In genomic region chr3:185420762-185421161, GRCh38 we compare ENCODE assay signal across 14 cellular contexts. TPM values are rescaled to one million over a fixed set of nuclear protein-coding genes. Genes with fewer than 3 reads are reported as not detected.
DNase-seq lines count a peak whose midpoint lies in the region; ATAC-seq and TF ChIP-seq lines count a peak whose summit lies in the region.
"Had no signal": no experiment of that assay in that cellular context is flagged by ENCODE, and none has a peak within 500 bp of the region (broad histone marks: within the 10 kb centered on the region; RNA-seq: fewer than 3 reads in every experiment).

No MANE protein-coding gene starts in this region.

- H3K4me1 ChIP-seq in OCI-LY3 (ENCODE audit: low read length) (peaks cover 23% of the 10 kb centered on the region), mesenchymal stem cell (ENCODE audit: control insufficient read depth, insufficient read depth, low read depth, low read length) (peaks cover 6% of the 10 kb centered on the region)

- peak overlapping the region; percentile 20 for H3K4me2 ChIP-seq in OCI-LY3 (ENCODE audit: low read length)
- no peak overlapping the region for H3K4me2 ChIP-seq in mesenchymal stem cell (ENCODE audit: low read length, poor library complexity, severe bottlenecking)
- H3K4me2 ChIP-seq: GM23338 had no signal

- peak; percentile 32 for DNase-seq in AG10803 (ENCODE audit: low read depth)
- DNase-seq in KBM-7, result peak; percentile 16
- DNase-seq in fibroblast of mammary gland (ENCODE audit: low read depth), result peak; percentile 19
- no peak for DNase-seq in mesenchymal stem cell
- no peak for DNase-seq in CD14-positive monocyte (ENCODE audit: low spot score)
- no peak for DNase-seq in chondrocyte (ENCODE audit: low spot score)
- DNase-seq: activated T-cell treated with anti-CD3 and anti-CD28 coated beads, Interleukin-2, amount 50 U/mL, for 72 hours; CD4-positive, CD25-positive, alpha-beta regulatory T cell; heart right ventricle; T-helper 9 cell had no signal

- H3K79me1 ChIP-seq in mesenchymal stem cell (replicated peaks; ENCODE audit: low read length, poor library complexity, severe bottlenecking), result peaks cover 4% of the 10 kb centered on the region

- H2BK5ac ChIP-seq in mesenchymal stem cell (ENCODE audit: low read depth, low read length, poor library complexity, severe bottlenecking), result no peak overlapping the region

- H3K27me3 ChIP-seq in OCI-LY3 (ENCODE audit: low read depth, low read length) (no peaks in the 10 kb centered on the region), mesenchymal stem cell (ENCODE audit: control insufficient read depth in 1 of 2, insufficient read depth in 1 of 2, low read length in 2 of 2) (no peaks in the 10 kb centered on the region)
- H3K27me3 ChIP-seq: heart right ventricle had no signal

- no peak for ATAC-seq in HG02759 (IDR thresholded peaks at IDR 0.05; ENCODE audit: unreplicated experiment)
- ATAC-seq: activated T-cell treated with anti-CD3 and anti-CD28 coated beads, Interleukin-2, amount 50 U/mL, for 72 hours; GM23338; sciatic nerve had no signal

- intact Hi-C loops in CD14-positive monocyte (cut with micrococcal nuclease), result no loop called here

- H3K9me3 Mint-ChIP-seq in CD14-positive monocyte (no peaks in the 10 kb centered on the region), chondrocyte (ENCODE audit: low read depth) (peaks cover 3% of the 10 kb centered on the region)
- H3K9me3 Mint-ChIP-seq: activated T-cell treated with anti-CD3 and anti-CD28 coated beads, Interleukin-2, amount 50 U/mL, for 72 hours; GM23338 had no signal

- H3K18ac ChIP-seq in mesenchymal stem cell (ENCODE audit: low read depth in 1 of 2, low read length in 2 of 2), result no peak overlapping the region

- no peak overlapping the region for H2BK15ac ChIP-seq in mesenchymal stem cell (ENCODE audit: low read depth, poor library complexity, severe bottlenecking)

- no peak overlapping the region for H4K91ac ChIP-seq in mesenchymal stem cell (ENCODE audit: low read length)

- in situ Hi-C loops in KBM-7 (cut with MboI; ENCODE audit: low pct_unique_long_range_greater_than_20kb, low sequenced_read_pairs), result no loop called here

- H3K4me1 Mint-ChIP-seq in CD14-positive monocyte (peaks cover 10% of the 10 kb centered on the region), chondrocyte (ENCODE audit: low read depth) (peaks cover 8% of the 10 kb centered on the region)
- H3K4me1 Mint-ChIP-seq: CD4-positive, CD25-positive, alpha-beta regulatory T cell had no signal

- H4K8ac ChIP-seq in mesenchymal stem cell (ENCODE audit: low read length), result no peak overlapping the region

- H3K27me3 Mint-ChIP-seq in CD14-positive monocyte (ENCODE audit: low read depth in 3 of 3) (peaks cover 4 to 8% (median 4%) of the 10 kb centered on the region in 3 donors), chondrocyte (ENCODE audit: low read depth) (no peaks in the 10 kb centered on the region)
- H3K27me3 Mint-ChIP-seq: CD4-positive, CD25-positive, alpha-beta regulatory T cell had no signal

- no peak overlapping the region for H2BK120ac ChIP-seq in mesenchymal stem cell (ENCODE audit: low read depth, low read length)

- H3K27ac ChIP-seq in OCI-LY3 (ENCODE audit: low read length), result no peak overlapping the region
- no peak overlapping the region for H3K27ac ChIP-seq in mesenchymal stem cell (ENCODE audit: low read length, poor library complexity, severe bottlenecking)
- H3K27ac ChIP-seq: heart right ventricle had no signal

- no peak overlapping the region for H2AK5ac ChIP-seq in mesenchymal stem cell (ENCODE audit: low read length, severe bottlenecking)

- no peak overlapping the region for H2BK12ac ChIP-seq in mesenchymal stem cell (ENCODE audit: low read length in 2 of 2)

- H3K4ac ChIP-seq in mesenchymal stem cell (ENCODE audit: low read depth in 1 of 2, low read length in 2 of 2), result no peak overlapping the region

- no peak overlapping the region for H3K23ac ChIP-seq in mesenchymal stem cell (ENCODE audit: low read length in 2 of 2)

- H4K20me1 ChIP-seq in OCI-LY3 (ENCODE audit: insufficient read depth, low read length), result no peaks in the 10 kb centered on the region

- H3K79me2 ChIP-seq in OCI-LY3 (ENCODE audit: low read length), result no peaks in the 10 kb centered on the region

- H3K36me3 ChIP-seq in OCI-LY3 (replicated peaks; ENCODE audit: low read depth, low read length) (no peaks in the 10 kb centered on the region), mesenchymal stem cell (ENCODE audit: control insufficient read depth in 1 of 2, insufficient read depth in 2 of 2, low read depth in 1 of 2, low read length in 2 of 2) (no peaks in the 10 kb centered on the region)
- H3K36me3 ChIP-seq: heart right ventricle had no signal

- H3K36me3 Mint-ChIP-seq in CD14-positive monocyte, result no peaks in the 10 kb centered on the region
- no peaks in the 10 kb centered on the region for H3K36me3 Mint-ChIP-seq in chondrocyte (ENCODE audit: low read depth)
- H3K36me3 Mint-ChIP-seq: CD4-positive, CD25-positive, alpha-beta regulatory T cell had no signal

- WGBS in mesenchymal stem cell, result 100% methylated on average over 3 of the region's 5 CpGs

- H2AFZ ChIP-seq in OCI-LY3 (ENCODE audit: low read depth, low read length) (no peak overlapping the region), mesenchymal stem cell (ENCODE audit: low read depth, low read length) (no peak overlapping the region)
- H2AFZ ChIP-seq: GM23338 had no signal

- no peaks in the 10 kb centered on the region for H3K9me3 ChIP-seq in OCI-LY3 (ENCODE audit: insufficient read depth, low read length)
- H3K9me3 ChIP-seq in mesenchymal stem cell (ENCODE audit: control insufficient read depth, low read length), result no peaks in the 10 kb centered on the region
- H3K9me3 ChIP-seq: heart right ventricle had no signal

- no peak overlapping the region for H3K4me3 ChIP-seq in AG10803 (ENCODE audit: low read length)
- no peak overlapping the region for H3K4me3 ChIP-seq in OCI-LY3 (ENCODE audit: low read length)
- no peak overlapping the region for H3K4me3 ChIP-seq in fibroblast of mammary gland (ENCODE audit: control insufficient read depth, low read depth, low read length)
- no peak overlapping the region for H3K4me3 ChIP-seq in mesenchymal stem cell (ENCODE audit: insufficient read depth in 1 of 2, low read depth in 1 of 2, low read length in 2 of 2)
- H3K4me3 ChIP-seq: GM23338, heart right ventricle had no signal

- H3K27ac Mint-ChIP-seq in CD14-positive monocyte, result no peak overlapping the region
- no peak overlapping the region for H3K27ac Mint-ChIP-seq in chondrocyte (ENCODE audit: unreplicated experiment)
- H3K27ac Mint-ChIP-seq: CD4-positive, CD25-positive, alpha-beta regulatory T cell; GM23338 had no signal

- H3K9ac ChIP-seq in OCI-LY3 (ENCODE audit: low read length) (no peak overlapping the region), mesenchymal stem cell (ENCODE audit: low read length) (no peak overlapping the region)

- no peak overlapping the region for H3K14ac ChIP-seq in mesenchymal stem cell (ENCODE audit: low read length in 2 of 2)

- TF ChIP-seq CTCF in AG10803 (conservative IDR thresholded peaks at IDR 0.05; ENCODE audit: low read length) (no peak), OCI-LY3 (IDR thresholded peaks at IDR 0.05; ENCODE audit: low read depth, low read length) (no peak), fibroblast of mammary gland (conservative IDR thresholded peaks at IDR 0.05; ENCODE audit: control insufficient read depth, insufficient read depth, low read depth, low read length) (no peak), CD14-positive monocyte (IDR thresholded peaks at IDR 0.05) (no peak), chondrocyte (IDR thresholded peaks at IDR 0.05) (no peak)

- H3K4me3 Mint-ChIP-seq in CD14-positive monocyte (no peak overlapping the region), chondrocyte (ENCODE audit: unreplicated experiment) (no peak overlapping the region)
- H3K4me3 Mint-ChIP-seq: activated T-cell treated with anti-CD3 and anti-CD28 coated beads, Interleukin-2, amount 50 U/mL, for 72 hours; CD4-positive, CD25-positive, alpha-beta regulatory T cell; GM23338 had no signal

RNA-seq across cellular contexts. Expression of gene MAP3K13, which starts 57.8 kb away (rescaled TPM):
- 34.5 TPM for polyA plus RNA-seq in mesenchymal stem cell (2013, experiment 1 of 2)
- polyA plus RNA-seq in mesenchymal stem cell (2013, experiment 2 of 2), result 37.7 TPM
- polyA plus RNA-seq in CD14-positive monocyte, result 10 to 100 TPM; 30.9 to 34.2 TPM
- 18.2 to 30.5 TPM (median 23.2 TPM) in 3 replicates for total RNA-seq in chondrocyte

Comparison
In these comparisons a context has a peak if more than half of its experiments do, and no peak if none do; other contexts are left out.
1. DNase-seq: peak in AG10803 (single experiment), KBM-7 (single experiment) and fibroblast of mammary gland (single experiment); none in mesenchymal stem cell (single experiment), CD14-positive monocyte (single experiment) and chondrocyte (single experiment).